In the genomic region with DNA sequence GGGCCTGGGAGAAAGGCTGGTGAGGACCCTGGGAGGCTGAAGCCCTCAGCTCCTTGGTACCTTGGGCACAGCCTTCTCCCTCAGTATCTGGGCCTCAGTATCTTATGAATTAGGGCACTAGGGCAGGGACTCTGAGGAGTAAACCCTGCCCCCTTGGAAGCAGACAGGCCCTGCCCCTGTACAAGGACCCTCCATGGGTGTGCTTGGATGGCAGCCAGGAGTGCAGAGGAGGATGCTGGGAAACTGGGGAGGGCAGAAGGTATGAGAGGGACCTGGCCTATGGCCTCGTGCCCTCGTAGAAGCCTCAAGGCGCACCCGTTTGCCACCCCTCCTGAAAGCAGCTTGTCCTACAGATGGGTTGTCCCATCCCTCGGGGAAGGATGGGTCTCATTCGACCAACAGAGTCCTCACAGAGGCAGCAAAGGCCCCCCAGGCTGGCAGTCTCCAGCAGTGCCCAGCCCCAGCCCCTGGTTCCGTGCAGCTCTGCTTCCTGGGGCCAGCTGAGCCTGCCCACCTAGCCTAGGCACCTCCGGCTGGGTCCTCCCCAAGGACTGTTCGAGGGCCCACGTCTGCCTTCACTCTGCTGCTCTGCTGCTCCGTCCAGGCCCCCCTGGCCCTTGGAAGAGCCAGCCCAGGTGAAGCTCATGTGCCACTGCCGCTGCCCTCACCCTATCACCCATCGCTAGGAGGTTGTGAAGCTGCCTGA, we compare ENCODE assay signal across 1 cellular context.
TF ChIP-seq lines count a peak whose summit lies in the region.

No MANE protein-coding gene starts in this region.

TF ChIP-seq in H1, 55 proteins besides CTCF, POLR2A, EP300 and RAD21:
- TF ChIP-seq TCF12 (IDR thresholded peaks at IDR 0.05; ENCODE audit: low read depth, low read length) (no peak), GABPA (IDR thresholded peaks at IDR 0.05; ENCODE audit: borderline replicate concordance, insufficient read depth, low read length) (no peak), SP1 (IDR thresholded peaks at IDR 0.05; ENCODE audit: low read depth, low read length) (no peak), MAFK (IDR thresholded peaks at IDR 0.05; ENCODE audit: low read depth, low read length) (no peak), HDAC6 (IDR thresholded peaks at IDR 0.05; ENCODE audit: low read depth, low read length) (no peak), NRF1 (IDR thresholded peaks at IDR 0.05; ENCODE audit: low read depth, low read length) (no peak), GTF2F1 (IDR thresholded peaks at IDR 0.05; ENCODE audit: borderline replicate concordance, low read depth, low read length) (no peak), SRF (IDR thresholded peaks at IDR 0.05; ENCODE audit: low read depth, low read length) (no peak), SUZ12 (IDR thresholded peaks at IDR 0.05; ENCODE audit: low read length) (no peak), CEBPB (IDR thresholded peaks at IDR 0.05; ENCODE audit: low read depth, low read length) (no peak), SIX5 (IDR thresholded peaks at IDR 0.05; ENCODE audit: low read depth, low read length) (no peak), ZNF274 (IDR thresholded peaks at IDR 0.05; ENCODE audit: borderline replicate concordance, extremely low read depth, low read length) (no peak), TBP (IDR thresholded peaks at IDR 0.05; ENCODE audit: low read depth, low read length) (no peak), CBX5 (IDR thresholded peaks at IDR 0.05; ENCODE audit: low read depth, low read length) (no peak), POLR2AphosphoS5 (IDR thresholded peaks at IDR 0.05; ENCODE audit: low read depth, low read length) (no peak), TAF1 (IDR thresholded peaks at IDR 0.05; ENCODE audit: low read depth, low read length) (no peak), RNF2 (IDR thresholded peaks at IDR 0.05; ENCODE audit: borderline replicate concordance, low read depth, low read length, missing control alignments, poor library complexity, severe bottlenecking) (no peak), POU5F1 (IDR thresholded peaks at IDR 0.05; ENCODE audit: low read depth, low read length) (no peak)
- TF ChIP-seq, protein P1, sequence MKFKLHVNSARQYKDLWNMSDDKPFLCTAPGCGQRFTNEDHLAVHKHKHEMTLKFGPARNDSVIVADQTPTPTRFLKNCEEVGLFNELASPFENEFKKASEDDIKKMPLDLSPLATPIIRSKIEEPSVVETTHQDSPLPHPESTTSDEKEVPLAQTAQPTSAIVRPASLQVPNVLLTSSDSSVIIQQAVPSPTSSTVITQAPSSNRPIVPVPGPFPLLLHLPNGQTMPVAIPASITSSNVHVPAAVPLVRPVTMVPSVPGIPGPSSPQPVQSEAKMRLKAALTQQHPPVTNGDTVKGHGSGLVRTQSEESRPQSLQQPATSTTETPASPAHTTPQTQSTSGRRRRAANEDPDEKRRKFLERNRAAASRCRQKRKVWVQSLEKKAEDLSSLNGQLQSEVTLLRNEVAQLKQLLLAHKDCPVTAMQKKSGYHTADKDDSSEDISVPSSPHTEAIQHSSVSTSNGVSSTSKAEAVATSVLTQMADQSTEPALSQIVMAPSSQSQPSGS (IDR thresholded peaks at IDR 0.05; ENCODE audit: low read length), result no peak
- TF ChIP-seq, protein P2, sequence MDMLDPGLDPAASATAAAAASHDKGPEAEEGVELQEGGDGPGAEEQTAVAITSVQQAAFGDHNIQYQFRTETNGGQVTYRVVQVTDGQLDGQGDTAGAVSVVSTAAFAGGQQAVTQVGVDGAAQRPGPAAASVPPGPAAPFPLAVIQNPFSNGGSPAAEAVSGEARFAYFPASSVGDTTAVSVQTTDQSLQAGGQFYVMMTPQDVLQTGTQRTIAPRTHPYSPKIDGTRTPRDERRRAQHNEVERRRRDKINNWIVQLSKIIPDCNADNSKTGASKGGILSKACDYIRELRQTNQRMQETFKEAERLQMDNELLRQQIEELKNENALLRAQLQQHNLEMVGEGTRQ (IDR thresholded peaks at IDR 0.05; ENCODE audit: low read length), result no peak
TF ChIP-seq in H1: peak in this region for 0.
